1 cellular context compared by ENCODE assay signal in genomic region chr3:131072099-131072559, GRCh38.
TF ChIP-seq lines count a peak whose summit lies in the region.

No MANE protein-coding gene starts in this region.

TF ChIP-seq in endothelial cell of umbilical vein, 7 proteins besides CTCF, POLR2A, EP300 and RAD21:
- TF ChIP-seq MAX (IDR thresholded peaks at IDR 0.05; ENCODE audit: insufficient read depth, insufficient read length): no peak
- peak; percentile 59 for TF ChIP-seq GATA2 (IDR thresholded peaks at IDR 0.05; ENCODE audit: insufficient read depth, insufficient read length, low read depth, low read length)
- peak; percentile 31 for TF ChIP-seq FOS (IDR thresholded peaks at IDR 0.05; ENCODE audit: borderline replicate concordance, insufficient read depth, low read length)
